22 cellular contexts compared by ENCODE assay signal in the genomic region with DNA sequence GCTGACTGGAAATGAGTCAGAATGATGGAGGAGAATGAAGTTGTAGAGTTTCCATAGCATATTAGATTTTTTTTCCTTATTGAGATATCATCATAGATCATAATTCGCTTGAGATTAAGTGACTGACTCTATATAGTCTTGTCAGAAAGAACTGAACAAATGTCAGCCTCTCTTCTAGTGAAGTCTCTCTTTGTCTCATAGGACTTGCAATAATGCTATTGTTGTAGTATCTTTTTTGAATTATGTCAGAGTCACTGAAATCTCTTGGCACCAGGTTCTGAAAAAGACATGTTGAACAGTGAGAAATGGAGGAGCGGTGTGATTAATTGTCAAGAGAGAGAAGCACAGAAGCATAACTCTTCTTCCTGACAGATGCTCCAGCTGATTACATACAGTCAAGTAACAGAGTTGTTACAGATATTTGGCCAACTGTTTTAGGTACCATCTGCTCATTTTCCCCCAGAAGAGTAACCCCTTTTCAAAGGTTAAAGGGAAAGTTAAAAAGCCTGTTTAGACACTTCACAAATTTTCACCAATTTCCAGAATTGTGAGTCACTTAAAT. TPM values are rescaled to one million over a fixed set of nuclear protein-coding genes. Genes with fewer than 3 reads are reported as not detected.
"Had no signal": no experiment of that assay in that cellular context is flagged by ENCODE, and none has a peak within 500 bp of the region (broad histone marks: within the 10 kb centered on the region; RNA-seq: fewer than 3 reads in every experiment).

No MANE protein-coding gene starts in this region.

- H3K9ac ChIP-seq: parathyroid adenoma had no signal

- H2AFZ ChIP-seq: parathyroid adenoma had no signal

- H3K79me2 ChIP-seq: parathyroid adenoma had no signal

- H3K4me3 ChIP-seq: esophagus muscularis mucosa, right lobe of liver, suprapubic skin had no signal

- H3K27ac Mint-ChIP-seq: activated CD4-positive, alpha-beta T cell treated with anti-CD3 and anti-CD28 coated beads for 36 hours; activated naive CD8-positive, alpha-beta T cell; dendritic cell treated with granulocyte-macrophage colony-stimulating factor and Interleukin-4, amounts not matched to agents 40 ng/mL and 50 ng/mL, for 4 days; naive thymus-derived CD4-positive, alpha-beta T cell; stimulated activated naive CD8-positive, alpha-beta T cell treated with anti-CD3 and anti-CD28 coated beads, Interleukin-15, amount 100 ng/mL, for 72 hours; WTC11 had no signal

- H3K9me3 Mint-ChIP-seq: dendritic cell treated with granulocyte-macrophage colony-stimulating factor and Interleukin-4, amounts not matched to agents 40 ng/mL and 50 ng/mL, for 4 days; naive thymus-derived CD4-positive, alpha-beta T cell; stimulated activated naive CD8-positive, alpha-beta T cell treated with anti-CD3 and anti-CD28 coated beads, Interleukin-15, amount 100 ng/mL, for 72 hours had no signal

- DNase-seq: activated CD4-positive, alpha-beta T cell treated with anti-CD3 and anti-CD28 coated beads for 36 hours; activated CD4-positive, alpha-beta T cell treated with anti-CD3 and anti-CD28 coated beads, Interleukin-2, amount 50 U/mL, for 48 hours; amniotic stem cell; effector memory CD4-positive, alpha-beta T cell; mesenchymal stem cell; naive thymus-derived CD4-positive, alpha-beta T cell; right lobe of liver; small intestine; stimulated activated CD4-positive, alpha-beta T cell treated with anti-CD3 and anti-CD28 coated beads, Interleukin-15, amount 100 ng/mL, for 24 hours; stimulated activated CD4-positive, alpha-beta T cell treated with anti-CD3 and anti-CD28 coated beads, Interleukin-4, amount 100 ng/mL, for 1 hour; stimulated activated naive CD8-positive, alpha-beta T cell treated with anti-CD3 and anti-CD28 coated beads, Interleukin-15, amount 100 ng/mL, for 72 hours had no signal

- H3K27me3 ChIP-seq: esophagus muscularis mucosa, neutrophil, right lobe of liver, suprapubic skin had no signal

- H3K4me3 Mint-ChIP-seq: activated CD4-positive, alpha-beta T cell treated with anti-CD3 and anti-CD28 coated beads for 36 hours; activated naive CD8-positive, alpha-beta T cell; dendritic cell treated with granulocyte-macrophage colony-stimulating factor and Interleukin-4, amounts not matched to agents 40 ng/mL and 50 ng/mL, for 4 days; naive thymus-derived CD4-positive, alpha-beta T cell; stimulated activated naive CD8-positive, alpha-beta T cell treated with anti-CD3 and anti-CD28 coated beads, Interleukin-15, amount 100 ng/mL, for 72 hours; WTC11 had no signal

- H3K4me1 Mint-ChIP-seq: activated CD4-positive, alpha-beta T cell treated with anti-CD3 and anti-CD28 coated beads for 36 hours; naive thymus-derived CD4-positive, alpha-beta T cell; stimulated activated naive CD8-positive, alpha-beta T cell treated with anti-CD3 and anti-CD28 coated beads, Interleukin-15, amount 100 ng/mL, for 72 hours had no signal

- H3K4me1 ChIP-seq: esophagus muscularis mucosa, parathyroid adenoma, right lobe of liver, suprapubic skin had no signal

- H3K9me3 ChIP-seq: esophagus muscularis mucosa, neutrophil, right lobe of liver, suprapubic skin had no signal

- H3K36me3 Mint-ChIP-seq: activated naive CD8-positive, alpha-beta T cell; naive thymus-derived CD4-positive, alpha-beta T cell; WTC11 had no signal

- H3K36me3 ChIP-seq: esophagus muscularis mucosa, neutrophil, right lobe of liver, suprapubic skin had no signal

- ATAC-seq: activated CD4-positive, alpha-beta T cell treated with anti-CD3 and anti-CD28 coated beads for 36 hours; naive thymus-derived CD4-positive, alpha-beta T cell; right lobe of liver; stimulated activated naive CD8-positive, alpha-beta T cell treated with anti-CD3 and anti-CD28 coated beads, Interleukin-15, amount 100 ng/mL, for 72 hours; WTC11 had no signal

- H3K27me3 Mint-ChIP-seq: activated naive CD8-positive, alpha-beta T cell had no signal

- H3K27ac ChIP-seq: esophagus muscularis mucosa, neutrophil, parathyroid adenoma, right lobe of liver, suprapubic skin had no signal

RNA-seq across cellular contexts. Expression of a gene that starts 41.5 kb away (rescaled TPM):
- total RNA-seq: activated CD4-positive, alpha-beta T cell treated with anti-CD3 and anti-CD28 coated beads for 36 hours; cerebellum; endothelial cell of umbilical vein; esophagus muscularis mucosa; liver; mucosa of gallbladder; naive thymus-derived CD4-positive, alpha-beta T cell; right lobe of liver; suprapubic skin had no signal
